Comparison of ENCODE assay signal across 1 cellular context in genomic region chr15:84591815-84592214, GRCh38.
TF ChIP-seq lines count a peak whose summit lies in the region.

No MANE protein-coding gene starts in this region.

TF ChIP-seq in HEK293, 187 proteins besides CTCF, POLR2A, EP300 and RAD21 (continued from another document):
- no peak for TF ChIP-seq ZNF843 (tag by site-specific recombination; IDR thresholded peaks at IDR 0.05)
TF ChIP-seq in HEK293: peak in this region for 2.
